10 cellular contexts compared by ENCODE assay signal in genomic region chr2:105143094-105143466, GRCh38.
A peak's percentile ranks its signal among the peaks of the same experiment; 100 is the strongest.
DNase-seq lines count a peak whose midpoint lies in the region; ATAC-seq and TF ChIP-seq lines count a peak whose summit lies in the region.
"Had no signal": no experiment of that assay in that cellular context is flagged by ENCODE, and none has a peak within 500 bp of the region (broad histone marks: within the 10 kb centered on the region; RNA-seq: fewer than 3 reads in every experiment).

No MANE protein-coding gene starts in this region.

- H2AFZ ChIP-seq in osteoblast (ENCODE audit: low read length): no peak overlapping the region

- DNase-seq in CD8-positive, alpha-beta T cell: no peak
- DNase-seq in NT2/D1 (ENCODE audit: low read depth, low spot score) (no peak), osteoblast (ENCODE audit: insufficient read length, low spot score, missing footprints) (peak; percentile 74), foreskin keratinocyte (no peak)
- DNase-seq in effector memory CD8-positive, alpha-beta T cell: no peak

- no peaks in the 10 kb centered on the region for H3K9me3 ChIP-seq in CD8-positive, alpha-beta T cell (ENCODE audit: low read length)
- H3K9me3 ChIP-seq in NT2/D1 (ENCODE audit: insufficient read depth, low read length) (no peaks in the 10 kb centered on the region), osteoblast (ENCODE audit: low read depth, low read length) (no peaks in the 10 kb centered on the region)

- H3K36me3 Mint-ChIP-seq in CD8-positive, alpha-beta T cell: no peaks in the 10 kb centered on the region
- H3K36me3 Mint-ChIP-seq in effector memory CD8-positive, alpha-beta T cell (ENCODE audit: insufficient read depth): no peaks in the 10 kb centered on the region

- peaks cover 4% of the 10 kb centered on the region for H3K27me3 ChIP-seq in CD8-positive, alpha-beta T cell (ENCODE audit: insufficient read depth, low read length)
- H3K27me3 ChIP-seq in NT2/D1 (ENCODE audit: insufficient read depth, insufficient read length) (peaks cover 37% of the 10 kb centered on the region), osteoblast (ENCODE audit: insufficient read depth, low read length) (peaks cover 39% of the 10 kb centered on the region), foreskin keratinocyte (peaks cover 48% of the 10 kb centered on the region)

- peaks cover 3% of the 10 kb centered on the region for H4K20me1 ChIP-seq in osteoblast (ENCODE audit: insufficient read depth, low read length)

- TF ChIP-seq CTCF in CD8-positive, alpha-beta T cell (IDR thresholded peaks at IDR 0.05): no peak
- TF ChIP-seq CTCF in osteoblast (IDR thresholded peaks at IDR 0.05; ENCODE audit: extremely low read depth, low read depth, low read length): no peak
- no peak for TF ChIP-seq CTCF in foreskin keratinocyte (conservative IDR thresholded peaks at IDR 0.05)

- no peak overlapping the region for H3K27ac ChIP-seq in CD8-positive, alpha-beta T cell (ENCODE audit: low read depth, low read length)
- H3K27ac ChIP-seq in osteoblast (ENCODE audit: low read depth, low read length) (no peak overlapping the region), foreskin keratinocyte (no peak overlapping the region)
- H3K27ac ChIP-seq: RWPE1 had no signal

- POLR2A ChIA-PET in CD8-positive, alpha-beta T cell (lab: Charles Lee): no interaction called here

- intact Hi-C loops in CD8-positive, alpha-beta T cell (cut with DNase I, micrococcal nuclease): no loop called here

- ATAC-seq in CD8-positive, alpha-beta T cell: no peak
- ATAC-seq in effector memory CD8-positive, alpha-beta T cell (replicated peaks): no peak
- ATAC-seq in HG03378 (IDR thresholded peaks at IDR 0.05; ENCODE audit: unreplicated experiment) (no peak), GM21515 (IDR thresholded peaks at IDR 0.05; ENCODE audit: unreplicated experiment) (no peak), foreskin keratinocyte (no peak), GM19023 (IDR thresholded peaks at IDR 0.05; ENCODE audit: unreplicated experiment) (no peak)
- ATAC-seq: right cardiac atrium had no signal

- H3K79me2 ChIP-seq in osteoblast (ENCODE audit: insufficient read depth, low read length): no peaks in the 10 kb centered on the region

- peak overlapping the region; percentile 79 for H3K9ac ChIP-seq in NT2/D1 (ENCODE audit: insufficient read length, low read depth)

- peak overlapping the region; percentile 41 for H3K4me3 ChIP-seq in CD8-positive, alpha-beta T cell (ENCODE audit: low read depth, low read length)
- H3K4me3 ChIP-seq in NT2/D1 (ENCODE audit: insufficient read length, low read depth) (peak overlapping the region; percentile 64), osteoblast (ENCODE audit: insufficient read depth, low read length) (no peak overlapping the region)

- H3K27me3 Mint-ChIP-seq in CD8-positive, alpha-beta T cell (ENCODE audit: low read depth): peaks cover 46% of the 10 kb centered on the region
- H3K27me3 Mint-ChIP-seq in effector memory CD8-positive, alpha-beta T cell: peaks cover 40 to 58% of the 10 kb centered on the region in 2 donors

- CTCF ChIA-PET in CD8-positive, alpha-beta T cell (lab: Charles Lee): interaction anchor here (1.0 kb wide), 1 partner anchor 94 kb away, joined by 3 read pairs; no protein-coding TSS in a partner anchor

- H3K4me1 Mint-ChIP-seq in CD8-positive, alpha-beta T cell (ENCODE audit: low read depth): peaks cover 7% of the 10 kb centered on the region
- H3K4me1 Mint-ChIP-seq in effector memory CD8-positive, alpha-beta T cell (ENCODE audit: low read depth in 2 of 2): peaks cover 5 to 13% of the 10 kb centered on the region in 2 donors

- no peak overlapping the region for H3K27ac Mint-ChIP-seq in CD8-positive, alpha-beta T cell
- H3K27ac Mint-ChIP-seq in effector memory CD8-positive, alpha-beta T cell: no peak overlapping the region

- H3K36me3 ChIP-seq in CD8-positive, alpha-beta T cell (ENCODE audit: insufficient read depth, low read length): no peaks in the 10 kb centered on the region
- no peaks in the 10 kb centered on the region for H3K36me3 ChIP-seq in NT2/D1 (ENCODE audit: insufficient read depth, insufficient read length, low read length)
- no peaks in the 10 kb centered on the region for H3K36me3 ChIP-seq in osteoblast (ENCODE audit: insufficient read depth, low read length)

- peaks cover 8% of the 10 kb centered on the region for H3K4me1 ChIP-seq in CD8-positive, alpha-beta T cell (ENCODE audit: insufficient read depth, low read length)
- H3K4me1 ChIP-seq in NT2/D1 (ENCODE audit: insufficient read depth, insufficient read length) (no peaks in the 10 kb centered on the region), osteoblast (ENCODE audit: insufficient read depth, low read length) (peaks cover 2% of the 10 kb centered on the region), foreskin keratinocyte (peaks cover 6% of the 10 kb centered on the region)

- H3K9me3 Mint-ChIP-seq in CD8-positive, alpha-beta T cell: no peaks in the 10 kb centered on the region
- H3K9me3 Mint-ChIP-seq in effector memory CD8-positive, alpha-beta T cell: no peaks in the 10 kb centered on the region

- H3K4me2 ChIP-seq in osteoblast (ENCODE audit: insufficient read depth, low read length): no peak overlapping the region

- peak overlapping the region; percentile 71 for H3K4me3 Mint-ChIP-seq in CD8-positive, alpha-beta T cell
- peak overlapping the region; percentile 78 to 79 for H3K4me3 Mint-ChIP-seq in effector memory CD8-positive, alpha-beta T cell
